ENCODE assay signal across 8 cellular contexts in genomic region chr9:136885950-136886578, GRCh38. TPM values are rescaled to one million over a fixed set of nuclear protein-coding genes. Genes with fewer than 3 reads are reported as not detected.
DNase-seq lines count a peak whose midpoint lies in the region; ATAC-seq and TF ChIP-seq lines count a peak whose summit lies in the region.

TRAF2 (plus strand) TSS chr9:136886516; CDS start chr9:136898741, 12,225 bp downstream.

- WGBS in tibial nerve, 2 donors, result 0 to 1% methylated on average over 35 to 58 of the region's 88 CpGs

- H3K36me3 ChIP-seq in cardiac muscle cell, result no peaks in the 10 kb centered on the region
- H3K36me3 ChIP-seq in parathyroid adenoma (ENCODE audit: control insufficient read depth, insufficient read depth, low read length), result no peaks in the 10 kb centered on the region
- H3K36me3 ChIP-seq in tibial nerve, result peaks cover 0 to 14% (median 0%) of the 10 kb centered on the region in 3 donors

- H3K27me3 ChIP-seq in cardiac muscle cell (no peaks in the 10 kb centered on the region), parathyroid adenoma (ENCODE audit: control insufficient read depth, insufficient read depth, low read length) (no peaks in the 10 kb centered on the region), tibial nerve (no peaks in the 10 kb centered on the region)

- TF ChIP-seq POLR2A in tibial nerve (IDR thresholded peaks at IDR 0.05), result no peak

- H3K9me3 ChIP-seq in cardiac muscle cell (ENCODE audit: low read depth), result no peaks in the 10 kb centered on the region
- no peaks in the 10 kb centered on the region for H3K9me3 ChIP-seq in parathyroid adenoma (ENCODE audit: control insufficient read depth, low read length)
- no peaks in the 10 kb centered on the region for H3K9me3 ChIP-seq in tibial nerve

- H3K79me2 ChIP-seq in parathyroid adenoma, result peaks cover 3% of the 10 kb centered on the region

- H2AFZ ChIP-seq in parathyroid adenoma, result peak within 1 kb of the TSS; percentile 92

- H3K4me1 ChIP-seq in cardiac muscle cell (ENCODE audit: low read depth), result no peaks in the 10 kb centered on the region
- no peaks in the 10 kb centered on the region for H3K4me1 ChIP-seq in parathyroid adenoma
- peaks cover 0 to 36% (median 26%) of the 10 kb centered on the region in 4 donors for H3K4me1 ChIP-seq in tibial nerve

- TF ChIP-seq EP300 in tibial nerve (IDR thresholded peaks at IDR 0.05), result no peak

- ATAC-seq in HG02763 (IDR thresholded peaks at IDR 0.05; ENCODE audit: unreplicated experiment), result peak; percentile 84

- peak within 1 kb of the TSS; percentile 96 for H3K4me2 ChIP-seq in parathyroid adenoma (ENCODE audit: low read length)

- H3K4me3 ChIP-seq in GM12875 (ENCODE audit: low read depth, low read length) (peak within 1 kb of the TSS; percentile 95), cardiac muscle cell (peak within 1 kb of the TSS; percentile 98), parathyroid adenoma (ENCODE audit: low read depth, low read length) (peak within 1 kb of the TSS; percentile 69), tibial nerve (peak within 1 kb of the TSS; percentile 74 to 99 (median 82))

- no peak within 1 kb of the TSS for H3K9ac ChIP-seq in parathyroid adenoma

- DNase-seq in NCI-H1417 treated with DMSO at 0.1 percent for 48 hours (lab: John Stamatoyannopoulos, UW), result peak; percentile 96
- DNase-seq in SW 1271 (lab: John Stamatoyannopoulos, UW), result peak; percentile 84 to 97
- DNase-seq in activated naive CD8-positive, alpha-beta T cell treated with anti-CD3 and anti-CD28 coated beads, Interleukin-2, amount 50 U/mL, for 16 hours (ENCODE audit: low read depth, low spot score), result peak; percentile 93
- DNase-seq in cardiac muscle cell (ENCODE audit: low read depth in 1 of 2, low spot score in 1 of 2), result peak; percentile 98 to 100
- peak; percentile 94 for DNase-seq in tibial nerve (ENCODE audit: low spot score in 2 of 2)

- no peak for TF ChIP-seq CTCF in GM12875 (IDR thresholded peaks at IDR 0.05; ENCODE audit: borderline replicate concordance, insufficient read depth, low read depth, low read length)
- TF ChIP-seq CTCF in cardiac muscle cell (IDR thresholded peaks at IDR 0.05; ENCODE audit: low read depth, low read length), result no peak
- no peak for TF ChIP-seq CTCF in parathyroid adenoma (IDR thresholded peaks at IDR 0.05)
- TF ChIP-seq CTCF in tibial nerve (IDR thresholded peaks at IDR 0.05), result peak in 2 of 5 experiments; percentile 4 to 56

- H3K27ac ChIP-seq in cardiac muscle cell (peak within 1 kb of the TSS; percentile 74), parathyroid adenoma (no peak within 1 kb of the TSS), tibial nerve (peak within 1 kb of the TSS; percentile 62 to 90 (median 86))

RNA-seq across cellular contexts. Expression of gene TRAF2, which starts in this region (rescaled TPM):
- 20.0 and 25.6 TPM in 2 replicates for total RNA-seq in cardiac muscle cell
- polyA plus RNA-seq in cardiac muscle cell, result 37.2 and 45.6 TPM in 2 replicates
- 10 to 100 TPM in 3 of 4 donors, 1 to 10 TPM in 1; 5.0 to 10.8 (median 10.6) TPM for total RNA-seq in tibial nerve
